ENCODE assay signal across 1 cellular context in the genomic region with DNA sequence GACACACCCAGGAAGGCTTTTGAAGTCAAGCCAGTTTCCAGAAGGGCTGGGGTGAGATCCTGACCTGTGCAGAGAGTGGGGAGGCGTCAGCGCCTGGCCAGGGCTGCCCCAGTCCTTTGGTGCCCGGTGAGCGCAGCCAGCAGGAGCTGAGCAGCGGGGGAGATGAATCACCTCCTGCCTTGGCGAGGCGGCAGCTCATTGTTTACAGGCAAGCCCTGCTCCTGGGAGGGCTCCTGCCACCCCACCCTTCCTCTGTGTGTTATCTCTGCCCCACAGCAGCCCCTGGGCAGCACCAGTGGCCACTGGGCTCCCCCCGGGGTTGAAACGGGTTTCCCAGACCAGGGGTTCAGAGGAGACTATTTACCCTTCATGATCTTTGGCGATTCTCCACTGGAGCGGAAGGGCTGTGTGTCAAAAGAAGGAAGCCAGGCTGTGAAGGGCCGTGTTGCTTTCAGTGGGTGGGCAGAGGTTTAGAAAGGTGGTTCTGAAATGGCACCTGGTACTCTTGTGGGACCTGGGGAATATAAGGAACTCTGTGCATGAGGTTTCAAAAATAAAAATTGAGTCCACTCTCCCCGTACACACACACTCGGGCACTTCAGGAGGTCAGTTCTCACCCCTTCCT.
TF ChIP-seq lines count a peak whose summit lies in the region.

No MANE protein-coding gene starts in this region.

TF ChIP-seq in GM12878, 131 proteins besides CTCF, POLR2A, EP300 and RAD21:
- TF ChIP-seq IRF4 (IDR thresholded peaks at IDR 0.05; ENCODE audit: low read depth, low read length) (no peak), POLR2AphosphoS5 (IDR thresholded peaks at IDR 0.05; ENCODE audit: low read length) (0 out of 2 replicates have a peak, but pooled peaks have one; percentile 11)
